19 cellular contexts compared by ENCODE assay signal in genomic region chr14:93301821-93302447, GRCh38. TPM values are rescaled to one million over a fixed set of nuclear protein-coding genes. Genes with fewer than 3 reads are reported as not detected.
DNase-seq lines count a peak whose midpoint lies in the region; ATAC-seq, FAIRE-seq and TF ChIP-seq lines count a peak whose summit lies in the region.
"Had no signal": no experiment of that assay in that cellular context is flagged by ENCODE, and none has a peak within 500 bp of the region (broad histone marks: within the 10 kb centered on the region; RNA-seq: fewer than 3 reads in every experiment).

No MANE protein-coding gene starts in this region.

- H3K9ac ChIP-seq in HUES48 (ENCODE audit: low read depth, low read length), result no peak overlapping the region
- no peak overlapping the region for H3K9ac ChIP-seq in kidney (ENCODE audit: low read length in 2 of 2)

- H3K4me1 Mint-ChIP-seq in stimulated activated naive B cell treated with anti-CD40 and anti-IgM and Interleukin-4, amounts not matched to agents 10 μg/mL and 1 μg/mL and 100 μg/mL, for 72 hours, result peaks cover 23 to 50% of the 10 kb centered on the region in 2 donors
- H3K4me1 Mint-ChIP-seq in natural killer cell treated with Interleukin-12 subunit alpha and Interleukin-12 subunit beta and Interleukin-15 and Interleukin-18, amount 100 ng/mL, for 72 hours (ENCODE audit: low read depth in 2 of 2), result peaks cover 24 to 41% of the 10 kb centered on the region in 2 donors

- in situ Hi-C loops in astrocyte of the spinal cord (cut with HindIII; ENCODE audit: low sequenced_read_pairs), result no loop called here

- H3K27ac Mint-ChIP-seq in stimulated activated naive B cell treated with anti-CD40 and anti-IgM and Interleukin-4, amounts not matched to agents 10 μg/mL and 1 μg/mL and 100 μg/mL, for 72 hours, result peak overlapping the region; percentile 0
- H3K27ac Mint-ChIP-seq in natural killer cell treated with Interleukin-12 subunit alpha and Interleukin-12 subunit beta and Interleukin-15 and Interleukin-18, amount 100 ng/mL, for 72 hours, result peak overlapping the region in 1 of 2 donors; percentile 36
- H3K27ac Mint-ChIP-seq: activated B cell treated with CpG ODN at 0.5 μM for 24 hours; activated naive CD8-positive, alpha-beta T cell treated with anti-CD3 and anti-CD28 coated beads for 36 hours; CD8-positive, alpha-beta T cell had no signal

- H3K27me3 ChIP-seq in HUES48 (ENCODE audit: control insufficient read depth, insufficient read depth, low read length), result no peaks in the 10 kb centered on the region
- H3K27me3 ChIP-seq: dorsolateral prefrontal cortex, sigmoid colon, testis had no signal

- peaks cover 38% of the 10 kb centered on the region for H3K4me1 ChIP-seq in HUES48 (ENCODE audit: control insufficient read depth, insufficient read depth, low read length)
- H3K4me1 ChIP-seq in kidney (ENCODE audit: control insufficient read depth in 1 of 2, insufficient read depth in 1 of 2, low read depth in 1 of 2, low read length in 2 of 2), result peaks cover 6 to 19% of the 10 kb centered on the region in 2 donors

- H3K4me3 Mint-ChIP-seq in stimulated activated naive B cell treated with anti-CD40 and anti-IgM and Interleukin-4, amounts not matched to agents 10 μg/mL and 1 μg/mL and 100 μg/mL, for 72 hours, result no peak overlapping the region
- H3K4me3 Mint-ChIP-seq in natural killer cell treated with Interleukin-12 subunit alpha and Interleukin-12 subunit beta and Interleukin-15 and Interleukin-18, amount 100 ng/mL, for 72 hours, result no peak overlapping the region
- H3K4me3 Mint-ChIP-seq: activated B cell treated with CpG ODN at 0.5 μM for 24 hours; activated naive CD8-positive, alpha-beta T cell treated with anti-CD3 and anti-CD28 coated beads for 36 hours; CD8-positive, alpha-beta T cell had no signal

- peaks cover 5 to 18% of the 10 kb centered on the region in 2 donors for H3K36me3 Mint-ChIP-seq in stimulated activated naive B cell treated with anti-CD40 and anti-IgM and Interleukin-4, amounts not matched to agents 10 μg/mL and 1 μg/mL and 100 μg/mL, for 72 hours
- H3K36me3 Mint-ChIP-seq in natural killer cell treated with Interleukin-12 subunit alpha and Interleukin-12 subunit beta and Interleukin-15 and Interleukin-18, amount 100 ng/mL, for 72 hours, result no peaks in the 10 kb centered on the region

- H3K9me3 ChIP-seq in HUES48 (ENCODE audit: control insufficient read depth, insufficient read depth, low read length), result no peaks in the 10 kb centered on the region
- no peaks in the 10 kb centered on the region for H3K9me3 ChIP-seq in kidney (ENCODE audit: control insufficient read depth in 1 of 2, low read length in 2 of 2)
- H3K9me3 ChIP-seq: sigmoid colon, testis had no signal

- no peaks in the 10 kb centered on the region for H3K27me3 Mint-ChIP-seq in stimulated activated naive B cell treated with anti-CD40 and anti-IgM and Interleukin-4, amounts not matched to agents 10 μg/mL and 1 μg/mL and 100 μg/mL, for 72 hours
- H3K27me3 Mint-ChIP-seq in natural killer cell treated with Interleukin-12 subunit alpha and Interleukin-12 subunit beta and Interleukin-15 and Interleukin-18, amount 100 ng/mL, for 72 hours, result no peaks in the 10 kb centered on the region
- H3K27me3 Mint-ChIP-seq: activated B cell treated with CpG ODN at 0.5 μM for 24 hours; activated naive CD8-positive, alpha-beta T cell treated with anti-CD3 and anti-CD28 coated beads for 36 hours had no signal

- H3K27ac ChIP-seq in HUES48 (ENCODE audit: low read depth, low read length) (peak overlapping the region; percentile 44), kidney (ENCODE audit: low read depth in 2 of 2, low read length in 2 of 2) (peak overlapping the region; percentile 45 to 71)
- H3K27ac ChIP-seq: sigmoid colon, testis had no signal

- no peak for ATAC-seq in stimulated activated naive B cell treated with anti-CD40 and anti-IgM and Interleukin-4, amounts not matched to agents 10 μg/mL and 1 μg/mL and 100 μg/mL, for 72 hours (replicated peaks)
- ATAC-seq in HG02571 (IDR thresholded peaks at IDR 0.05; ENCODE audit: unreplicated experiment), result no peak
- no peak for ATAC-seq in left lobe of liver
- no peak for ATAC-seq in natural killer cell treated with Interleukin-12 subunit alpha and Interleukin-12 subunit beta and Interleukin-15 and Interleukin-18, amount 100 ng/mL, for 72 hours
- ATAC-seq: CD8-positive, alpha-beta T cell had no signal

- no peak overlapping the region for H3K4me3 ChIP-seq in HUES48 (ENCODE audit: low read depth, low read length)
- H3K4me3 ChIP-seq in astrocyte of the spinal cord (ENCODE audit: low read depth, low read length), result no peak overlapping the region
- no peak overlapping the region for H3K4me3 ChIP-seq in kidney (ENCODE audit: low read length in 2 of 2)
- H3K4me3 ChIP-seq: dorsolateral prefrontal cortex, sigmoid colon, testis had no signal

- no peak for TF ChIP-seq CTCF in astrocyte of the spinal cord (IDR thresholded peaks at IDR 0.05; ENCODE audit: low read depth, low read length)
- TF ChIP-seq CTCF in kidney (IDR thresholded peaks at IDR 0.05; ENCODE audit: borderline replicate concordance, extremely low read depth, insufficient read depth), result no peak

- peak; percentile 26 for DNase-seq in astrocyte of the spinal cord (ENCODE audit: low read depth, low spot score)
- no peak for DNase-seq in kidney
- no peak for DNase-seq in stimulated activated naive B cell treated with anti-CD40 and anti-IgM and Interleukin-4, amounts not matched to agents 10 μg/mL and 1 μg/mL and 100 μg/mL, for 72 hours
- DNase-seq in NAMALWA (ENCODE audit: low spot score), result no peak
- DNase-seq in left lobe of liver (ENCODE audit: low spot score), result no peak
- DNase-seq in natural killer cell treated with Interleukin-12 subunit alpha and Interleukin-12 subunit beta and Interleukin-15 and Interleukin-18, amount 100 ng/mL, for 72 hours (ENCODE audit: low spot score), result no peak
- DNase-seq: activated B cell treated with CpG ODN at 0.5 μM for 24 hours; activated CD8-positive, alpha-beta memory T cell treated with anti-CD3 and anti-CD28 coated beads, Interleukin-2, amount 50 U/mL, for 4 hours; activated naive CD8-positive, alpha-beta T cell treated with anti-CD3 and anti-CD28 coated beads for 36 hours; CD8-positive, alpha-beta T cell; dorsolateral prefrontal cortex; NCI-H1436; NCI-H748 treated with DMSO at 0.1 percent for 48 hours; sigmoid colon; testis had no signal

- H3K9me3 Mint-ChIP-seq in stimulated activated naive B cell treated with anti-CD40 and anti-IgM and Interleukin-4, amounts not matched to agents 10 μg/mL and 1 μg/mL and 100 μg/mL, for 72 hours, result no peaks in the 10 kb centered on the region
- H3K9me3 Mint-ChIP-seq in natural killer cell treated with Interleukin-12 subunit alpha and Interleukin-12 subunit beta and Interleukin-15 and Interleukin-18, amount 100 ng/mL, for 72 hours, result no peaks in the 10 kb centered on the region
- H3K9me3 Mint-ChIP-seq: activated B cell treated with CpG ODN at 0.5 μM for 24 hours; activated naive CD8-positive, alpha-beta T cell treated with anti-CD3 and anti-CD28 coated beads for 36 hours; CD8-positive, alpha-beta T cell had no signal

- FAIRE-seq in kidney (lab: Jason Lieb, UNC), result no peak

- intact Hi-C loops in kidney (cut with DNase I), result no loop called here

- no peaks in the 10 kb centered on the region for H3K36me3 ChIP-seq in HUES48 (ENCODE audit: control insufficient read depth, insufficient read depth, low read length)
- H3K36me3 ChIP-seq in kidney (ENCODE audit: control insufficient read depth in 1 of 2, insufficient read depth in 2 of 2, low read length in 2 of 2), result no peaks in the 10 kb centered on the region
- H3K36me3 ChIP-seq: sigmoid colon had no signal

RNA-seq across cellular contexts. Expression of gene BTBD7, which starts 30.9 kb away (rescaled TPM):
- total RNA-seq in kidney (78.2 TPM), left lobe of liver (11.0 TPM)
- 10.3 TPM for polyA plus RNA-seq in kidney (ENCODE audit: insufficient read depth, low read depth, low replicate concordance)
- 10 to 100 TPM; 25.2 to 31.4 TPM for total RNA-seq in natural killer cell treated with Interleukin-12 subunit alpha and Interleukin-12 subunit beta and Interleukin-15 and Interleukin-18, amount 100 ng/mL, for 72 hours

RNA-seq across cellular contexts. Expression of gene COX8C, which starts 45.0 kb away (rescaled TPM):
- total RNA-seq in kidney (not detected), left lobe of liver (not detected)
- polyA plus RNA-seq in kidney (ENCODE audit: insufficient read depth, low read depth, low replicate concordance), result not detected
- total RNA-seq in natural killer cell treated with Interleukin-12 subunit alpha and Interleukin-12 subunit beta and Interleukin-15 and Interleukin-18, amount 100 ng/mL, for 72 hours, result not detected
- total RNA-seq: activated B cell treated with CpG ODN at 0.5 μM for 24 hours; activated naive CD8-positive, alpha-beta T cell treated with anti-CD3 and anti-CD28 coated beads for 36 hours; CD8-positive, alpha-beta T cell; HT1080; mononuclear cell; sigmoid colon had no signal
- polyA plus RNA-seq: sigmoid colon had no signal
